In the genomic region with DNA sequence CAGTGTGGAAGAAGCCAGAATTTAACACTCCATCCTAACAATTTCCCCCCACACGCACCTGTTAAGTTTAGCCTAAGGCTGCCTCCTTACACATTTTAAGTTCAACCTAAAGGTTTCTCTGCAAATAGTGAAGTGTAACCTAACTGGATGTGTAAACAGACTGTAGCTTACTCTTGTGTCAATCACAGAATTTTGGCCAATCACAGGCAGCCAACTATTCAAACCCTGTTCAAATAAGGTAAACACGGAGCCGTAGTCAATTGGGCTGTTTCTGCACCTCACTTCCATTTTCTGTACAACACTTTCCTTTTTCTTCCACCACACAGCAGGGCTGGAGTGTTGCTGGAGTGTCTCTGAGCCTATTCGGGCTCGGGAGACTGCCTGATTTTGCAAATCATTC, we compare ENCODE assay signal across 27 cellular contexts.
"Had no signal": no experiment of that assay in that cellular context is flagged by ENCODE, and none has a peak within 500 bp of the region (broad histone marks: within the 10 kb centered on the region; RNA-seq: fewer than 3 reads in every experiment).

No MANE protein-coding gene starts in this region.

- DNase-seq: activated CD4-positive, alpha-beta T cell treated with anti-CD3 and anti-CD28 coated beads, Interleukin-2, amount 10 ng/mL, durations not matched to agents 24 days and 14 days; activated CD4-positive, alpha-beta T cell treated with anti-CD3 and anti-CD28 coated beads, Interleukin-2, amount 50 U/mL, for 4 hours; activated CD8-positive, alpha-beta T cell treated with anti-CD3 and anti-CD28 coated beads for 36 hours; activated gamma-delta T cell treated with Interleukin-2 at 50 U/mL for 16 hours; activated naive CD4-positive, alpha-beta T cell treated with anti-CD3 and anti-CD28 coated beads for 36 hours; activated T-cell treated with anti-CD3 and anti-CD28 coated beads, Interleukin-2, amount 50 U/mL, for 1 hour; activated T-cell treated with anti-CD3 and anti-CD28 coated beads, Interleukin-2, amount 50 U/mL, for 72 hours; adrenal gland; caudate nucleus; cerebellar nuclear complex; Karpas-422; NCI-H1105; NCI-H1417 treated with DMSO at 0.1 percent for 48 hours; NCI-H187 treated with DMSO at 0.1 percent for 48 hours; NCI-H2081 treated with DMSO at 0.1 percent for 48 hours; NCI-H345; NCI-H524 treated with DMSO at 0.1 percent for 48 hours; SHP77; SJCRH30 had no signal

- H3K27ac Mint-ChIP-seq: activated CD8-positive, alpha-beta T cell treated with anti-CD3 and anti-CD28 coated beads for 36 hours; activated naive CD4-positive, alpha-beta T cell treated with anti-CD3 and anti-CD28 coated beads for 36 hours; activated naive CD4-positive, alpha-beta T cell treated with anti-CD3 and anti-CD28 coated beads, Interleukin-2, amount 50 U/mL, for 72 hours; activated T-cell treated with anti-CD3 and anti-CD28 coated beads, Interleukin-2, amount 50 U/mL, for 72 hours; brain; T-helper 1 cell treated with Interleukin-12 subunit alpha and Interleukin-12 subunit beta and Interleukin-4 antibody, amounts not matched to agents 30 μg/mL and 1 μg/mL, for 36 hours; T-helper 2 cell treated with Interferon-gamma antibody and Interleukin-4, amounts not matched to agents 5 μg/mL and 100 μg/mL, for 36 hours had no signal

- H3K27me3 Mint-ChIP-seq: brain had no signal

- H3K4me3 ChIP-seq: adrenal gland, SJCRH30, SK-N-MC had no signal

- H3K4me3 Mint-ChIP-seq: activated CD4-positive, alpha-beta T cell treated with anti-CD3 and anti-CD28 coated beads, Interleukin-2, amount 10 ng/mL, durations not matched to agents 24 days and 14 days; activated CD8-positive, alpha-beta T cell treated with anti-CD3 and anti-CD28 coated beads for 36 hours; activated naive CD4-positive, alpha-beta T cell treated with anti-CD3 and anti-CD28 coated beads for 36 hours; activated T-cell treated with anti-CD3 and anti-CD28 coated beads, Interleukin-2, amount 50 U/mL, for 72 hours; brain; T-helper 1 cell treated with Interleukin-12 subunit alpha and Interleukin-12 subunit beta and Interleukin-4 antibody, amounts not matched to agents 30 μg/mL and 1 μg/mL, for 36 hours; T-helper 2 cell treated with Interferon-gamma antibody and Interleukin-4, amounts not matched to agents 5 μg/mL and 100 μg/mL, for 36 hours had no signal

- H3K4me1 Mint-ChIP-seq: brain had no signal

- H3K27ac ChIP-seq: adrenal gland, SJCRH30, SK-N-MC had no signal

- ATAC-seq: Panc1 had no signal

- H3K27me3 ChIP-seq: adrenal gland, SJCRH30 had no signal

- H3K36me3 Mint-ChIP-seq: brain had no signal

- FAIRE-seq: bronchial epithelial cell, TTC549 had no signal

- H3K36me3 ChIP-seq: adrenal gland, SJCRH30 had no signal

- H3K4me1 ChIP-seq: adrenal gland, SJCRH30 had no signal

- H3K9me3 ChIP-seq: SJCRH30 had no signal
